9 cellular contexts compared by ENCODE assay signal in genomic region chr10:28592953-28593352, GRCh38.
DNase-seq lines count a peak whose midpoint lies in the region; ATAC-seq and TF ChIP-seq lines count a peak whose summit lies in the region.
"Had no signal": no experiment of that assay in that cellular context is flagged by ENCODE, and none has a peak within 500 bp of the region (broad histone marks: within the 10 kb centered on the region; RNA-seq: fewer than 3 reads in every experiment).

No MANE protein-coding gene starts in this region.

- no peak overlapping the region for H3K18ac ChIP-seq in mesenchymal stem cell (ENCODE audit: low read depth in 1 of 2, low read length in 2 of 2)

- in situ Hi-C loops in astrocyte of the spinal cord (cut with HindIII; ENCODE audit: low sequenced_read_pairs): no loop called here

- H3K4me2 ChIP-seq in mesenchymal stem cell (ENCODE audit: low read length, poor library complexity, severe bottlenecking): no peak overlapping the region

- H3K9ac ChIP-seq in mesenchymal stem cell (ENCODE audit: low read length): no peak overlapping the region

- peaks cover 85% of the 10 kb centered on the region for H3K36me3 Mint-ChIP-seq in CD4-positive, alpha-beta T cell (ENCODE audit: low read depth)

- H3K36me3 ChIP-seq in mesenchymal stem cell (ENCODE audit: control insufficient read depth in 1 of 2, insufficient read depth in 2 of 2, low read depth in 1 of 2, low read length in 2 of 2): peaks cover 12 to 83% of the 10 kb centered on the region in 2 experiments

- no peak overlapping the region for H2BK5ac ChIP-seq in mesenchymal stem cell (ENCODE audit: low read depth, low read length, poor library complexity, severe bottlenecking)

- H3K4me3 Mint-ChIP-seq in CD4-positive, alpha-beta T cell: peak overlapping the region; percentile 3

- POLR2A ChIA-PET in CD4-positive, alpha-beta T cell (lab: Charles Lee): interaction anchor here (2.1 kb wide), 1 partner anchor 60 kb away, joined by 12 read pairs; the partner anchor contains the start of gene WAC

- TF ChIP-seq CTCF in CD4-positive, alpha-beta T cell (IDR thresholded peaks at IDR 0.05): no peak
- TF ChIP-seq CTCF in astrocyte of the spinal cord (IDR thresholded peaks at IDR 0.05; ENCODE audit: low read depth, low read length): no peak

- H2AK5ac ChIP-seq in mesenchymal stem cell (ENCODE audit: low read length, severe bottlenecking): no peak overlapping the region

- no peaks in the 10 kb centered on the region for H3K27me3 Mint-ChIP-seq in CD4-positive, alpha-beta T cell

- no peak overlapping the region for H2BK15ac ChIP-seq in mesenchymal stem cell (ENCODE audit: low read depth, poor library complexity, severe bottlenecking)

- no peak overlapping the region for H4K91ac ChIP-seq in mesenchymal stem cell (ENCODE audit: low read length)

- no peaks in the 10 kb centered on the region for H3K9me3 ChIP-seq in CD4-positive, alpha-beta T cell (ENCODE audit: control insufficient read depth, low read length)
- H3K9me3 ChIP-seq in mesenchymal stem cell (ENCODE audit: control insufficient read depth, low read length): no peaks in the 10 kb centered on the region

- H4K8ac ChIP-seq in mesenchymal stem cell (ENCODE audit: low read length): no peak overlapping the region

- H3K23ac ChIP-seq in mesenchymal stem cell (ENCODE audit: low read length in 2 of 2): no peak overlapping the region

- peaks cover 11% of the 10 kb centered on the region for H3K4me1 ChIP-seq in mesenchymal stem cell (ENCODE audit: control insufficient read depth, insufficient read depth, low read depth, low read length)

- intact Hi-C loops in CD4-positive, alpha-beta T cell (cut with DNase I, micrococcal nuclease): loop anchor here (5.0 to 10.0 kb wide), 3 partner anchors 46 to 158 kb away; partner anchors contain the start of gene WAC (in 1 of the 2)

- no peaks in the 10 kb centered on the region for H3K27me3 ChIP-seq in CD4-positive, alpha-beta T cell (ENCODE audit: control insufficient read depth, insufficient read depth, low read length)
- no peaks in the 10 kb centered on the region for H3K27me3 ChIP-seq in mesenchymal stem cell (ENCODE audit: control insufficient read depth in 1 of 2, insufficient read depth in 1 of 2, low read length in 2 of 2)

- no peak overlapping the region for H2AFZ ChIP-seq in mesenchymal stem cell (ENCODE audit: low read depth, low read length)

- no peak overlapping the region for H3K4ac ChIP-seq in mesenchymal stem cell (ENCODE audit: low read depth in 1 of 2, low read length in 2 of 2)

- no peak for ATAC-seq in CD4-positive, alpha-beta T cell (ENCODE audit: poor library complexity)
- ATAC-seq in GM21717 (IDR thresholded peaks at IDR 0.05; ENCODE audit: unreplicated experiment) (no peak), HG02938 (IDR thresholded peaks at IDR 0.05; ENCODE audit: unreplicated experiment) (no peak)
- ATAC-seq: GM12878 had no signal

- no peaks in the 10 kb centered on the region for H3K9me3 Mint-ChIP-seq in CD4-positive, alpha-beta T cell

- H2BK120ac ChIP-seq in mesenchymal stem cell (ENCODE audit: low read depth, low read length): no peak overlapping the region

- H3K4me3 ChIP-seq in astrocyte of the spinal cord (ENCODE audit: low read depth, low read length): no peak overlapping the region
- H3K4me3 ChIP-seq in mesenchymal stem cell (ENCODE audit: insufficient read depth in 1 of 2, low read depth in 1 of 2, low read length in 2 of 2): no peak overlapping the region
- H3K4me3 ChIP-seq: GM12878 had no signal

- WGBS in mesenchymal stem cell: 100% methylated on average over 1 of the region's 1 CpG

- no peak overlapping the region for H3K27ac ChIP-seq in CD4-positive, alpha-beta T cell (ENCODE audit: low read depth, low read length)
- H3K27ac ChIP-seq in mesenchymal stem cell (ENCODE audit: low read length, poor library complexity, severe bottlenecking): no peak overlapping the region

- no peak for DNase-seq in CD4-positive, alpha-beta T cell
- DNase-seq in Kasumi-1 (lab: John Stamatoyannopoulos, UW): peak; percentile 33 to 38
- DNase-seq in astrocyte of the spinal cord (ENCODE audit: low read depth, low spot score): peak; percentile 54
- peak; percentile 74 for DNase-seq in mesenchymal stem cell
- DNase-seq in mesenteric fat pad (ENCODE audit: low spot score): no peak
- DNase-seq in NCI-H69 (lab: John Stamatoyannopoulos, UW): no peak

- no peak overlapping the region for H2BK12ac ChIP-seq in mesenchymal stem cell (ENCODE audit: low read length in 2 of 2)

- peaks cover 69% of the 10 kb centered on the region for H3K4me1 Mint-ChIP-seq in CD4-positive, alpha-beta T cell (ENCODE audit: low read depth)

- H3K27ac Mint-ChIP-seq in CD4-positive, alpha-beta T cell: peak overlapping the region; percentile 12

- peaks cover 2% of the 10 kb centered on the region for H3K79me1 ChIP-seq in mesenchymal stem cell (replicated peaks; ENCODE audit: low read length, poor library complexity, severe bottlenecking)

- no peak overlapping the region for H3K14ac ChIP-seq in mesenchymal stem cell (ENCODE audit: low read length in 2 of 2)

- CTCF ChIA-PET in CD4-positive, alpha-beta T cell (lab: Charles Lee): no interaction called here

Comparison
In these comparisons a context has a peak if more than half of its experiments do, and no peak if none do; other contexts are left out.
1. DNase-seq: peak in Kasumi-1 (2 of 2), astrocyte of the spinal cord (single experiment) and mesenchymal stem cell (single experiment); none in CD4-positive, alpha-beta T cell (0 of 10), mesenteric fat pad (single experiment) and NCI-H69 (single experiment).